9 cellular contexts compared by ENCODE assay signal in the genomic region with DNA sequence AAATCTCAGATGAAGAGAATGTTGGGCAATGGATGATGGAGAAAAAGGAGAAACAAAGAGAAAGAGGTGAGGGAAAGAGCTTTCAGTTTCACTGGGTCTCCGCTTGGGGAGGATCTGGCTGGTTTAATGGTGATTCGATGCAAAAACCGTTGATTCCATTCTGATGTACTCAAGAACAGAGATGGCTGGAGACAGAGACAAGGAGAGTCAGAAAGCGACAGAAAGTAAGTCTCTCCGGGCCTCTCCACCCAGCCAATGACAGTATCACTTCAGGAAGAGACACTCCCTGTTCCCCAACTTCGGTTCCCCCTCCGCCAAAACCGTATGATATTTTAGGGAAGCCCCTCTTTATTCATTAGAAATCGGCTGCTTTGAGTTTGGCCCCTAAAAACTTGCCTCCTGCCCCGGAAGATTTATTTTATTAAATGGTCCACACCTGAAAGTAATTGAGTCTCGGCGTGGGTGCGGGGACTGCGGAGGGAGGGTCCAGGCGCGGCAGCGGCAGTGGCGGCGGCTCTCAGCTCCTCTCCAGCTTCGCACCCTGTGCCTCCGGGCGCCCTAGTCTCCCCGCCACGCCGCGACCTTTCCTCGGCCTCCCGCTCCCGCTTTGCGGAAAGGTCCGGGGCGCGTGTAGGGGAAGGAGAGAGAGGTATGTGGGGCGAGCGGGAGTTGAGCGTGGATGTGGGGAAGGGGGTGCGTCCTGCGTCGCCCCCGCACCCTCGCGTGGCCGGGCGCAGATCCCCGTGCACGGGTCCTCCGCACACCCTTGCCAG. TPM values are rescaled to one million over a fixed set of nuclear protein-coding genes. Genes with fewer than 3 reads are reported as not detected.
DNase-seq lines count a peak whose midpoint lies in the region; ATAC-seq, FAIRE-seq and TF ChIP-seq lines count a peak whose summit lies in the region.
"Had no signal": no experiment of that assay in that cellular context is flagged by ENCODE, and none has a peak within 500 bp of the region (broad histone marks: within the 10 kb centered on the region; RNA-seq: fewer than 3 reads in every experiment).

No MANE protein-coding gene starts in this region.

- no peaks in the 10 kb centered on the region for H3K36me3 Mint-ChIP-seq in activated T-cell treated with anti-CD3 and anti-CD28 coated beads, Interleukin-2, amount 50 U/mL, for 24 hours (ENCODE audit: low read depth)

- no peaks in the 10 kb centered on the region for H3K9me3 Mint-ChIP-seq in activated T-cell treated with anti-CD3 and anti-CD28 coated beads, Interleukin-2, amount 50 U/mL, for 24 hours

- 13 to 15% methylated on average over 27 to 47 of the region's 47 CpGs for WGBS in upper lobe of left lung, 2 donors

- peaks cover 6% of the 10 kb centered on the region for H3K4me1 ChIP-seq in colonic mucosa
- peaks cover 10% of the 10 kb centered on the region for H3K4me1 ChIP-seq in mucosa of stomach (ENCODE audit: control insufficient read depth, insufficient read depth, low read length)
- peaks cover 10 to 23% (median 12%) of the 10 kb centered on the region in 4 donors for H3K4me1 ChIP-seq in upper lobe of left lung

- H3K27me3 ChIP-seq in colonic mucosa (peaks cover 19% of the 10 kb centered on the region), mucosa of stomach (ENCODE audit: control insufficient read depth, insufficient read depth, low read length) (peaks cover 41% of the 10 kb centered on the region), upper lobe of left lung (peaks cover 0 to 5% (median 2%) of the 10 kb centered on the region in 4 donors)

- no peak for TF ChIP-seq CTCF in colonic mucosa (IDR thresholded peaks at IDR 0.05)
- no peak for TF ChIP-seq CTCF in upper lobe of left lung (IDR thresholded peaks at IDR 0.05)

- H3K9me3 ChIP-seq in colonic mucosa (no peaks in the 10 kb centered on the region), mucosa of stomach (ENCODE audit: control insufficient read depth, low read length) (no peaks in the 10 kb centered on the region), upper lobe of left lung (no peaks in the 10 kb centered on the region)

- H3K27ac Mint-ChIP-seq in activated T-cell treated with anti-CD3 and anti-CD28 coated beads, Interleukin-2, amount 50 U/mL, for 24 hours: peak overlapping the region; percentile 42

- H3K36me3 ChIP-seq in colonic mucosa (no peaks in the 10 kb centered on the region), mucosa of stomach (ENCODE audit: control insufficient read depth, insufficient read depth, low read length) (no peaks in the 10 kb centered on the region), upper lobe of left lung (no peaks in the 10 kb centered on the region)

- H3K9ac ChIP-seq in colonic mucosa (ENCODE audit: low read depth in 2 of 2, low read length in 2 of 2) (peak overlapping the region in 1 of 2 donors; percentile 66), mucosa of stomach (ENCODE audit: low read length) (peak overlapping the region; percentile 65)

- TF ChIP-seq POLR2A in upper lobe of left lung (IDR thresholded peaks at IDR 0.05): no peak

- H3K27ac ChIP-seq in colonic mucosa (peak overlapping the region; percentile 27), upper lobe of left lung (peak overlapping the region in 3 of 4 donors; percentile 7 to 77 (median 59))

- FAIRE-seq in GM19239 (lab: Jason Lieb, UNC): no peak

- peaks cover 77% of the 10 kb centered on the region for H3K27me3 Mint-ChIP-seq in activated T-cell treated with anti-CD3 and anti-CD28 coated beads, Interleukin-2, amount 50 U/mL, for 24 hours

- peak overlapping the region; percentile 59 for H3K4me3 ChIP-seq in colonic mucosa
- H3K4me3 ChIP-seq in mucosa of stomach (ENCODE audit: low read length): peak overlapping the region; percentile 70
- peak overlapping the region; percentile 24 to 79 (median 65) for H3K4me3 ChIP-seq in upper lobe of left lung

- peak; percentile 43 for DNase-seq in activated T-cell treated with anti-CD3 and anti-CD28 coated beads, Interleukin-2, amount 50 U/mL, for 24 hours
- DNase-seq in activated T-cell treated with anti-CD3 and anti-CD28 coated beads, Interleukin-2, amount 50 U/mL, for 1 hour: no peak
- DNase-seq in colonic mucosa: no peak
- DNase-seq in upper lobe of left lung: peak in 1 of 2 donors; percentile 86
- DNase-seq in GM19239 (ENCODE audit: insufficient read length, low spot score): no peak

- ATAC-seq in upper lobe of left lung (ENCODE audit: low FRiP score in 2 of 2) (peak in 1 of 2 donors; percentile 59), GM21360 (IDR thresholded peaks at IDR 0.05; ENCODE audit: unreplicated experiment) (no peak), HG03097 (IDR thresholded peaks at IDR 0.05; ENCODE audit: low FRiP score, unreplicated experiment) (no peak)

- no peak for TF ChIP-seq EP300 in upper lobe of left lung (IDR thresholded peaks at IDR 0.05)

- H3K4me1 Mint-ChIP-seq in activated T-cell treated with anti-CD3 and anti-CD28 coated beads, Interleukin-2, amount 50 U/mL, for 24 hours (ENCODE audit: low read depth): peaks cover 18% of the 10 kb centered on the region

- H3K4me3 Mint-ChIP-seq in activated T-cell treated with anti-CD3 and anti-CD28 coated beads, Interleukin-2, amount 50 U/mL, for 24 hours: peak overlapping the region; percentile 75

- intact Hi-C loops in colonic mucosa (cut with DNase I): no loop called here

RNA-seq across cellular contexts. Expression of a gene that starts 13.2 kb away (rescaled TPM):
- total RNA-seq in colonic mucosa: not detected
- under 1 TPM in 1 of 6 donors, not detected in 5; 0.24 TPM for total RNA-seq in upper lobe of left lung
- total RNA-seq: SK-MEL-5 had no signal

RNA-seq across cellular contexts. Expression of a gene that starts 28.6 kb away (rescaled TPM):
- total RNA-seq in colonic mucosa (not detected), upper lobe of left lung (not detected)
- total RNA-seq: SK-MEL-5 had no signal

RNA-seq across cellular contexts. Expression of a gene that starts 49.2 kb away (rescaled TPM):
- 10 to 100 TPM; 27.9 to 34.1 TPM for total RNA-seq in colonic mucosa
- 10 to 100 TPM; 29.2 to 62.9 (median 34.3) TPM for total RNA-seq in upper lobe of left lung
